In the genomic region with DNA sequence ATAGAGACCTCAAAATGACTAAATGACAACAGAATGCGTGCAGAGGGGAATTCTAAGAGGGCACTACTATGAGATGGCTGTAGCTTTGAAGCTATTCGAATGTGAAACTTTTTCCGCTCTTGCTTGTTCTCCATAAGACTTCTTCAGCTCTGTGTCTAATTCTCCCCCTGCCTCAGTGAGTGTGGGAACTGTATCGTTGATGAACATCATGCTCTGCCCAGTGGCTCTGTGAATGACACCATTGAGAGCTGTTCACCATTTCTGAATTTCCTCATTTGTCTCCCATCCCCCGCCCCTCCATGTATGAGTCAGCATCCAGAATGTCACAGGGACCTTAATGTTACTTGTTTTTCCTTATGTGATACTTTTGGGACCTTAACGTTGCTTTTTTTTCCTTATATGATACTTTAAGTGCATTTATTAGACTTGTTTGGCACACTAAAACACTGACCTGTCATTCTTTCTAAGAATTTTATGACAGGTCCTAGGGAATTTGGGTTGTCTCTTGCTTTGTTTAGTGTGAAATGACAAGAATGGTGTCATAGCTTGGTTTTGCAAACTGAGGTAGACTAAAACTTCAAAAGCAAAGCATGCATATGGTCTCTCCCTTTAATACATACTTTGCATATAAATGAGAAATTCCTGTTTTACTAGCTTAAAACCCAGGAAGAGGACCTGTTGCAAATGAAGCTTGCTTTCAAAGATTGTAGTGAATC, we compare ENCODE assay signal across 8 cellular contexts.
DNase-seq lines count a peak whose midpoint lies in the region; ATAC-seq, FAIRE-seq and TF ChIP-seq lines count a peak whose summit lies in the region.

No MANE protein-coding gene starts in this region.

- WGBS in A549 (ENCODE audit: missing lambda C conversion rate): 18% methylated on average over 6 of the region's 6 CpGs

- ATAC-seq in A549 (no peak), GM18870 (IDR thresholded peaks at IDR 0.05; ENCODE audit: unreplicated experiment) (peak; percentile 35), HG03442 (IDR thresholded peaks at IDR 0.05; ENCODE audit: unreplicated experiment) (peak; percentile 43), WTC11 (no peak)

- no peak for TF ChIP-seq POLR2A in A549 (IDR thresholded peaks at IDR 0.05; ENCODE audit: low read length)

- TF ChIP-seq CTCF in A549 (IDR thresholded peaks at IDR 0.05) (no peak), WTC11 (IDR thresholded peaks at IDR 0.05) (no peak), osteocyte (IDR thresholded peaks at IDR 0.05) (no peak), glutamatergic neuron (IDR thresholded peaks at IDR 0.05; ENCODE audit: partially characterized antibody, unreplicated experiment) (no peak)

- no peak for TF ChIP-seq EP300 in A549 (IDR thresholded peaks at IDR 0.05)

- H3K36me3 Mint-ChIP-seq in WTC11 (peaks cover 12% of the 10 kb centered on the region; the same call in 1 of the 2 replicates), osteocyte (ENCODE audit: unreplicated experiment) (peaks cover 22% of the 10 kb centered on the region), glutamatergic neuron (ENCODE audit: unreplicated experiment) (no peaks in the 10 kb centered on the region)

- H3K27ac ChIP-seq in A549: peak overlapping the region; percentile 98

- peak overlapping the region; percentile 81 for H3K4me2 ChIP-seq in A549

- H3K4me1 Mint-ChIP-seq in WTC11 (peaks cover 87% of the 10 kb centered on the region), osteocyte (ENCODE audit: unreplicated experiment) (peaks cover 75% of the 10 kb centered on the region), glutamatergic neuron (ENCODE audit: low read depth, unreplicated experiment) (peaks cover 20% of the 10 kb centered on the region)

- CTCF ChIA-PET in A549 (lab: Yijun Ruan, JAX) (interaction anchor here (0.9 to 1.2 kb wide), 3 partner anchors 9 to 21 kb away, joined by 3 read pairs; no protein-coding TSS in a partner anchor), WTC11 (lab: Charles Lee) (interaction anchor here (0.7 to 2.8 kb wide), 8 partner anchors 9 to 193 kb away, joined by 3 to 8 read pairs (median 4); no protein-coding TSS in a partner anchor)

- peak overlapping the region; percentile 41 for H3K4me3 Mint-ChIP-seq in WTC11
- H3K4me3 Mint-ChIP-seq in osteocyte (ENCODE audit: unreplicated experiment): peak overlapping the region; percentile 18
- no peak overlapping the region for H3K4me3 Mint-ChIP-seq in glutamatergic neuron (ENCODE audit: unreplicated experiment)

- DNase-seq in A549 (ENCODE audit: low read depth in 1 of 2, low spot score in 1 of 2) (peak in 1 of 2 experiments; percentile 57), WTC11 (ENCODE audit: low spot score) (no peak), foreskin melanocyte (peak; percentile 91), osteocyte (ENCODE audit: extremely low spot score, unreplicated experiment) (no peak), glutamatergic neuron (no peak), AG20443 (ENCODE audit: low spot score) (no peak)

- peaks cover 95% of the 10 kb centered on the region for H3K4me1 ChIP-seq in A549

- H3K27ac Mint-ChIP-seq in WTC11 (peak overlapping the region; percentile 98), osteocyte (ENCODE audit: unreplicated experiment) (peak overlapping the region; percentile 89), glutamatergic neuron (ENCODE audit: unreplicated experiment) (no peak overlapping the region)

- H3K9me3 ChIP-seq in A549: peaks cover 12% of the 10 kb centered on the region; the same call in 1 of the 3 replicates

- POLR2A ChIA-PET in A549 (lab: Yijun Ruan, JAX) (interaction anchor here (3.0 kb wide), 1 partner anchor 8 kb away, joined by 24 read pairs; no protein-coding TSS in a partner anchor), WTC11 (lab: Charles Lee) (interaction anchor here (0.6 kb wide), 1 partner anchor 718 kb away, joined by 4 read pairs; no protein-coding TSS in a partner anchor)

- no peak for FAIRE-seq in A549 (lab: Jason Lieb, UNC)

- peaks cover 4% of the 10 kb centered on the region for H3K9me3 Mint-ChIP-seq in WTC11
- no peaks in the 10 kb centered on the region for H3K9me3 Mint-ChIP-seq in osteocyte (ENCODE audit: unreplicated experiment)
- H3K9me3 Mint-ChIP-seq in glutamatergic neuron (ENCODE audit: unreplicated experiment): no peaks in the 10 kb centered on the region

- H3K27me3 Mint-ChIP-seq in WTC11 (ENCODE audit: low read depth) (no peaks in the 10 kb centered on the region), osteocyte (ENCODE audit: unreplicated experiment) (no peaks in the 10 kb centered on the region), glutamatergic neuron (ENCODE audit: unreplicated experiment) (no peaks in the 10 kb centered on the region)

- TF ChIP-seq RAD21 in A549 (conservative IDR thresholded peaks at IDR 0.05 in 1 of 2, IDR thresholded peaks at IDR 0.05 in 1 of 2): no peak

- H3K4me3 ChIP-seq in A549: no peak overlapping the region

TF ChIP-seq in A549, 52 proteins besides CTCF, POLR2A, EP300 and RAD21 (continues in another document):
- TF ChIP-seq CEBPB (IDR thresholded peaks at IDR 0.05) (no peak), PHF8 (IDR thresholded peaks at IDR 0.05; ENCODE audit: borderline replicate concordance, low read depth) (no peak), NFE2L2 (conservative IDR thresholded peaks at IDR 0.05; ENCODE audit: low read length) (no peak), NPAS2 (CRISPR knock-in tag; IDR thresholded peaks at IDR 0.05; ENCODE audit: borderline replicate concordance) (no peak), POLR2AphosphoS2 (conservative IDR thresholded peaks at IDR 0.05; ENCODE audit: low read length) (no peak), BHLHE40 (IDR thresholded peaks at IDR 0.05; ENCODE audit: low read depth, low read length) (no peak), RFX5 (IDR thresholded peaks at IDR 0.05) (no peak), HOXB13 (CRISPR knock-in tag; IDR thresholded peaks at IDR 0.05; ENCODE audit: low read depth) (no peak; the same call in 1 of the 2 replicates), TP53 (CRISPR knock-in tag; IDR thresholded peaks at IDR 0.05) (no peak), MAZ (IDR thresholded peaks at IDR 0.05; ENCODE audit: borderline replicate concordance, low read depth, low read length) (no peak), CHD2 (IDR thresholded peaks at IDR 0.05; ENCODE audit: low read length, partially characterized antibody) (peak; percentile 6), HOXB5 (CRISPR knock-in tag; IDR thresholded peaks at IDR 0.05) (peak; percentile 83; the same call in 1 of the 2 replicates)
- TF ChIP-seq, protein P1, sequence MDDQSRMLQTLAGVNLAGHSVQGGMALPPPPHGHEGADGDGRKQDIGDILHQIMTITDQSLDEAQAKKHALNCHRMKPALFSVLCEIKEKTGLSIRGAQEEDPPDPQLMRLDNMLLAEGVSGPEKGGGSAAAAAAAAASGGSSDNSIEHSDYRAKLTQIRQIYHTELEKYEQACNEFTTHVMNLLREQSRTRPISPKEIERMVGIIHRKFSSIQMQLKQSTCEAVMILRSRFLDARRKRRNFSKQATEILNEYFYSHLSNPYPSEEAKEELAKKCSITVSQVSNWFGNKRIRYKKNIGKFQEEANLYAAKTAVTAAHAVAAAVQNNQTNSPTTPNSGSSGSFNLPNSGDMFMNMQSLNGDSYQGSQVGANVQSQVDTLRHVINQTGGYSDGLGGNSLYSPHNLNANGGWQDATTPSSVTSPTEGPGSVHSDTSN (IDR thresholded peaks at IDR 0.05): no peak
- TF ChIP-seq, protein P2, sequence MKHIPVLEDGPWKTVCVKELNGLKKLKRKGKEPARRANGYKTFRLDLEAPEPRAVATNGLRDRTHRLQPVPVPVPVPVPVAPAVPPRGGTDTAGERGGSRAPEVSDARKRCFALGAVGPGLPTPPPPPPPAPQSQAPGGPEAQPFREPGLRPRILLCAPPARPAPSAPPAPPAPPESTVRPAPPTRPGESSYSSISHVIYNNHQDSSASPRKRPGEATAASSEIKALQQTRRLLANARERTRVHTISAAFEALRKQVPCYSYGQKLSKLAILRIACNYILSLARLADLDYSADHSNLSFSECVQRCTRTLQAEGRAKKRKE (CRISPR knock-in tag; IDR thresholded peaks at IDR 0.05; ENCODE audit: low read depth): peak; percentile 75; the same call in 1 of the 2 replicates

TF ChIP-seq in WTC11, 78 proteins besides CTCF, POLR2A, EP300 and RAD21:
- TF ChIP-seq NFE2L1 (CRISPR knock-in tag; IDR thresholded peaks at IDR 0.05): 0 out of 2 replicates have a peak, but pooled peaks have one; percentile 50
- TF ChIP-seq, protein P3, sequence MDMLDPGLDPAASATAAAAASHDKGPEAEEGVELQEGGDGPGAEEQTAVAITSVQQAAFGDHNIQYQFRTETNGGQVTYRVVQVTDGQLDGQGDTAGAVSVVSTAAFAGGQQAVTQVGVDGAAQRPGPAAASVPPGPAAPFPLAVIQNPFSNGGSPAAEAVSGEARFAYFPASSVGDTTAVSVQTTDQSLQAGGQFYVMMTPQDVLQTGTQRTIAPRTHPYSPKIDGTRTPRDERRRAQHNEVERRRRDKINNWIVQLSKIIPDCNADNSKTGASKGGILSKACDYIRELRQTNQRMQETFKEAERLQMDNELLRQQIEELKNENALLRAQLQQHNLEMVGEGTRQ (CRISPR knock-in tag; IDR thresholded peaks at IDR 0.05): no peak

Comparison
In these comparisons a context has a peak if more than half of its experiments do, and no peak if none do; other contexts are left out.
1. ATAC-seq: peak in GM18870 (single experiment) and HG03442 (single experiment); none in A549 (0 of 2) and WTC11 (single experiment).